ENCODE assay signal across 28 cellular contexts in the genomic region with DNA sequence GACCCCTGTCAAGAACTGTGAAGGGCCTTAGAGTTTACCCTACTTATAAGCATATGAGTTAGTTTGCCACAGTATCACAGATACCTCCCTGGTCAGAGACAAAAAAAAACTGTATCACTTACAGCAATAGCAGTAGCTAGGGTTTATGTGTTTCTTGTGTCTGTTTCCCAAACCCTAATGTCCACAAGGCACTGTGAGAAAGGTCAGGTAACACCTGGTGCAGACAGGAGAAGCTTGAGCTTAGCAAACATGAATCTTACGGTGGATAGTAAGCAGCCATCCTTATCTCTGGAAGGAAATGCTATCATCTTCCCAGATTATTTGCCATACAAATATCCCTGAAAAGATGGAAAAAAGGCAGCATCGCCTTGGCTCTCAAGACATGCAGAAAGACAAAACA.
"Had no signal": no experiment of that assay in that cellular context is flagged by ENCODE, and none has a peak within 500 bp of the region (broad histone marks: within the 10 kb centered on the region; RNA-seq: fewer than 3 reads in every experiment).

No MANE protein-coding gene starts in this region.

- DNase-seq: Karpas-422, MM.1S, MV-4-11, NCI-H1092, NCI-H1105, NCI-H1417 treated with DMSO at 0.1 percent for 48 hours, NCI-H1436 treated with DMSO at 0.1 percent for 48 hours, NCI-H1694 treated with DMSO at 0.1 percent for 48 hours, NCI-H187 treated with DMSO at 0.1 percent for 48 hours, NCI-H2029, NCI-H2081, NCI-H2171 treated with DMSO at 0.1 percent for 48 hours, NCI-H446 treated with DMSO at 0.1 percent for 48 hours, NCI-H510A, NCI-H524, NCI-H526, NCI-H69, NCI-H748 treated with DMSO at 0.1 percent for 48 hours, NCI-H82, PC-9, SHP77 treated with DMSO at 0.1 percent for 48 hours, SK-N-SH, SW 1271, T-helper 1 cell had no signal

- H3K4me2 ChIP-seq: KMS-11, PC-9, SK-N-SH had no signal

- H3K27ac ChIP-seq: KMS-11, PC-9, RWPE1, SJSA1 had no signal

- H3K4me3 ChIP-seq: PC-9, SJSA1 had no signal

- ATAC-seq: Panc1 had no signal

- H3K36me3 ChIP-seq: SJSA1 had no signal

- H2AFZ ChIP-seq: PC-9 had no signal

- H3K9me3 ChIP-seq: SK-N-SH had no signal

- H3K27me3 ChIP-seq: SJSA1 had no signal

- H3K9ac ChIP-seq: KMS-11, SK-N-SH had no signal

- H3K4me1 ChIP-seq: SJSA1 had no signal
